In the genomic region with DNA sequence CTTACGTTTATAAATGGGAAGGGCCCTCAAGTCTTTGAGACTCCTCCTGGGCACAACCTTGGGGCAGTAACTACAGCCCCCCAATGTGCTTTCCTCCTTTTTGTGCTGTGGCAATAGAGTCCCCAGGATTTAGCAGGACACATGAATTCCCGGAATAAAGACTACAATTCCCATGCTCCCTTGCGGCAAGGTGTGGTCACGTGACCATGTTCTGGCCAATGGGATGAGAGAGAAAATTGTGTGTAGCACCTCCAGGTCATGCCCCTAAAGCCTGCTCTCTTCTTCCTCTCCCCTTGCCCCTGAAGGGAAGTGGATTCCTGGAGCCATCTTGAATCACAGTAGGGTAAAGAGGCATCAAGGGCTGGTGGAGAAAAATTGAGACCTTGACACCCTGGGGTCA, we compare ENCODE assay signal across 19 cellular contexts.
DNase-seq lines count a peak whose midpoint lies in the region; ATAC-seq and TF ChIP-seq lines count a peak whose summit lies in the region.
"Had no signal": no experiment of that assay in that cellular context is flagged by ENCODE, and none has a peak within 500 bp of the region (broad histone marks: within the 10 kb centered on the region; RNA-seq: fewer than 3 reads in every experiment).

No MANE protein-coding gene starts in this region.

- no peaks in the 10 kb centered on the region for H3K27me3 ChIP-seq in BE2C
- H3K27me3 ChIP-seq in endodermal cell (ENCODE audit: control insufficient read depth, insufficient read depth, low read length, poor library complexity, severe bottlenecking): no peaks in the 10 kb centered on the region
- H3K27me3 ChIP-seq: ascending aorta, transverse colon had no signal

- H3K9me3 ChIP-seq in BE2C: no peaks in the 10 kb centered on the region
- no peaks in the 10 kb centered on the region for H3K9me3 ChIP-seq in endodermal cell (ENCODE audit: control insufficient read depth, low read length)
- H3K9me3 ChIP-seq: ascending aorta, psoas muscle, transverse colon had no signal

- H3K4me1 Mint-ChIP-seq in endodermal cell: no peaks in the 10 kb centered on the region
- H3K4me1 Mint-ChIP-seq: natural killer cell; stimulated activated naive B cell treated with anti-CD40 and anti-IgM and Interleukin-4, amounts not matched to agents 10 μg/mL and 1 μg/mL and 100 μg/mL, for 72 hours had no signal

- H3K36me3 ChIP-seq in BE2C (no peaks in the 10 kb centered on the region), endodermal cell (ENCODE audit: control insufficient read depth, insufficient read depth, low read length) (no peaks in the 10 kb centered on the region)
- H3K36me3 ChIP-seq: ascending aorta, transverse colon had no signal

- no peak overlapping the region for H3K4me3 Mint-ChIP-seq in endodermal cell
- H3K4me3 Mint-ChIP-seq: natural killer cell; stimulated activated naive B cell treated with anti-CD40 and anti-IgM and Interleukin-4, amounts not matched to agents 10 μg/mL and 1 μg/mL and 100 μg/mL, for 72 hours had no signal

- H3K36me3 Mint-ChIP-seq in endodermal cell (ENCODE audit: low read depth): no peaks in the 10 kb centered on the region
- H3K36me3 Mint-ChIP-seq: natural killer cell; stimulated activated naive B cell treated with anti-CD40 and anti-IgM and Interleukin-4, amounts not matched to agents 10 μg/mL and 1 μg/mL and 100 μg/mL, for 72 hours had no signal

- no peak overlapping the region for H3K27ac Mint-ChIP-seq in endodermal cell
- H3K27ac Mint-ChIP-seq: natural killer cell; stimulated activated naive B cell treated with anti-CD40 and anti-IgM and Interleukin-4, amounts not matched to agents 10 μg/mL and 1 μg/mL and 100 μg/mL, for 72 hours had no signal

- H3K4me3 ChIP-seq in BE2C (ENCODE audit: low read depth, low read length): no peak overlapping the region
- no peak overlapping the region for H3K4me3 ChIP-seq in GM12865 (ENCODE audit: low read depth, low read length)
- no peak overlapping the region for H3K4me3 ChIP-seq in endodermal cell (ENCODE audit: low read length)
- H3K4me3 ChIP-seq: ascending aorta, psoas muscle, transverse colon had no signal

- H3K9me3 Mint-ChIP-seq in endodermal cell: peaks cover 23% of the 10 kb centered on the region
- H3K9me3 Mint-ChIP-seq: natural killer cell; stimulated activated naive B cell treated with anti-CD40 and anti-IgM and Interleukin-4, amounts not matched to agents 10 μg/mL and 1 μg/mL and 100 μg/mL, for 72 hours had no signal

- TF ChIP-seq CTCF in BE2C (IDR thresholded peaks at IDR 0.05; ENCODE audit: low read depth, low read length) (no peak), GM12865 (IDR thresholded peaks at IDR 0.05; ENCODE audit: insufficient read depth, low read depth, low read length, missing control alignments) (no peak), endodermal cell (conservative IDR thresholded peaks at IDR 0.05) (no peak)

- 88 to 97% methylated on average over 3 to 4 of the region's 4 CpGs for WGBS in endodermal cell (ENCODE audit: insufficient coverage in 1 of 2, insufficient read length in 1 of 2), 2 experiments

- no peak overlapping the region for H3K27ac ChIP-seq in endodermal cell (ENCODE audit: low read depth, low read length)
- H3K27ac ChIP-seq: ascending aorta, epithelial cell of prostate, psoas muscle, transverse colon had no signal

- peaks cover 10% of the 10 kb centered on the region for H3K27me3 Mint-ChIP-seq in endodermal cell (ENCODE audit: insufficient read depth)

- ATAC-seq in HG03457 (IDR thresholded peaks at IDR 0.05; ENCODE audit: unreplicated experiment) (no peak), GM18868 (IDR thresholded peaks at IDR 0.05; ENCODE audit: unreplicated experiment) (no peak), GM21381 (IDR thresholded peaks at IDR 0.05; ENCODE audit: unreplicated experiment) (no peak)
- ATAC-seq: natural killer cell; psoas muscle; stimulated activated naive B cell treated with anti-CD40 and anti-IgM and Interleukin-4, amounts not matched to agents 10 μg/mL and 1 μg/mL and 100 μg/mL, for 72 hours had no signal

- peak; percentile 71 for DNase-seq in BE2C
- DNase-seq in GM12865 (ENCODE audit: low read depth): peak; percentile 43
- DNase-seq in NCI-H460 (ENCODE audit: extremely low read depth, low read depth): peak; percentile 9
- DNase-seq in endodermal cell: peak; percentile 80
- DNase-seq in NCI-H524 (lab: John Stamatoyannopoulos, UW): no peak
- DNase-seq: activated CD8-positive, alpha-beta memory T cell treated with anti-CD3 and anti-CD28 coated beads, Interleukin-2, amount 50 U/mL, for 4 hours; activated naive CD4-positive, alpha-beta T cell; DMS79; natural killer cell; NCI-H1694; psoas muscle; stimulated activated CD4-positive, alpha-beta T cell treated with anti-CD3 and anti-CD28 coated beads, Interleukin-12 subunit alpha, Interleukin-12 subunit beta, amount 100 ng/mL, for 4 hours; stimulated activated naive B cell treated with anti-CD40 and anti-IgM and Interleukin-4, amounts not matched to agents 10 μg/mL and 1 μg/mL and 100 μg/mL, for 72 hours; transverse colon had no signal

- no peak overlapping the region for H3K9ac ChIP-seq in endodermal cell (ENCODE audit: extremely low read depth, low read length, poor library complexity, severe bottlenecking)

- H3K4me1 ChIP-seq in BE2C (no peaks in the 10 kb centered on the region; the same call in 1 of the 2 replicates), endodermal cell (ENCODE audit: control insufficient read depth, insufficient read depth, low read length) (no peaks in the 10 kb centered on the region)
- H3K4me1 ChIP-seq: ascending aorta, psoas muscle, transverse colon had no signal

Comparison
In these comparisons a context has a peak if more than half of its experiments do, and no peak if none do; other contexts are left out.
1. DNase-seq: peak in BE2C (single experiment), GM12865 (single experiment), NCI-H460 (single experiment) and endodermal cell (single experiment); none in NCI-H524 (0 of 2).